1 cellular context compared by ENCODE assay signal in the genomic region with DNA sequence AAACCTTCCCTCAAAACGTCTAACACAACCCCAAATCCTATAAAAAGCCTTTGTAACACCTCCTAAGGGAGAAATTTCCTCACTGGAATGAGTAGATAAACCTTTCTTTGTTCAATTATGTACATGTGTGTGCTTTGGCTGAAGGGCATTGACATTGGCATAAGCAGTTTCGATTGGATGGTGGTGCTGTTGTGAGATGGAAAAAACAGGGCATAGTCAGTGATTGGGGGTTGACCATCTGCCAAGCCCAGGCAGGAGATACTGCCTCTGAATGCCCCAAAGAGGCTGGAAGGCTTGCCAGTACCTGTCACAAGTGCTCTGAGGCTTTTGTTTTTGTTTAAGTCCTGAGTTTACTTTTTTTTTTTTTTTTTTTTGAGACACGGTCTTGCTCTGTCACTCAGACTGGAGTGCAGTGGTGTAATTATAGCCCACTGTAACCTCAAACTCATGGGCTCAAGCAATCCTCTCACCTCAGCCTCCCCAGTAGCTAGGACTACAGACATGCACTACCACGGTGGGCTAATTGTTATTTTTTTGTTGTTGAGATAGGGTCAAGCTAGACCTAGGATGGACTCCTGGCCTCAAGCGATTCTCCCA.
TF ChIP-seq lines count a peak whose summit lies in the region.

No MANE protein-coding gene starts in this region.

TF ChIP-seq in K562, 482 proteins besides CTCF, POLR2A, EP300 and RAD21:
- TF ChIP-seq EP400 (IDR thresholded peaks at IDR 0.05) (no peak), RUNX1 (IDR thresholded peaks at IDR 0.05; ENCODE audit: low read depth) (no peak), FOSL1 (tag; conservative IDR thresholded peaks at IDR 0.05) (no peak), TCF7 (IDR thresholded peaks at IDR 0.05; ENCODE audit: borderline replicate concordance) (no peak), ZNF143 (CRISPR knock-in tag; IDR thresholded peaks at IDR 0.05) (no peak), TCF15 (CRISPR knock-in tag; IDR thresholded peaks at IDR 0.05) (no peak)
- TF ChIP-seq, protein P1, sequence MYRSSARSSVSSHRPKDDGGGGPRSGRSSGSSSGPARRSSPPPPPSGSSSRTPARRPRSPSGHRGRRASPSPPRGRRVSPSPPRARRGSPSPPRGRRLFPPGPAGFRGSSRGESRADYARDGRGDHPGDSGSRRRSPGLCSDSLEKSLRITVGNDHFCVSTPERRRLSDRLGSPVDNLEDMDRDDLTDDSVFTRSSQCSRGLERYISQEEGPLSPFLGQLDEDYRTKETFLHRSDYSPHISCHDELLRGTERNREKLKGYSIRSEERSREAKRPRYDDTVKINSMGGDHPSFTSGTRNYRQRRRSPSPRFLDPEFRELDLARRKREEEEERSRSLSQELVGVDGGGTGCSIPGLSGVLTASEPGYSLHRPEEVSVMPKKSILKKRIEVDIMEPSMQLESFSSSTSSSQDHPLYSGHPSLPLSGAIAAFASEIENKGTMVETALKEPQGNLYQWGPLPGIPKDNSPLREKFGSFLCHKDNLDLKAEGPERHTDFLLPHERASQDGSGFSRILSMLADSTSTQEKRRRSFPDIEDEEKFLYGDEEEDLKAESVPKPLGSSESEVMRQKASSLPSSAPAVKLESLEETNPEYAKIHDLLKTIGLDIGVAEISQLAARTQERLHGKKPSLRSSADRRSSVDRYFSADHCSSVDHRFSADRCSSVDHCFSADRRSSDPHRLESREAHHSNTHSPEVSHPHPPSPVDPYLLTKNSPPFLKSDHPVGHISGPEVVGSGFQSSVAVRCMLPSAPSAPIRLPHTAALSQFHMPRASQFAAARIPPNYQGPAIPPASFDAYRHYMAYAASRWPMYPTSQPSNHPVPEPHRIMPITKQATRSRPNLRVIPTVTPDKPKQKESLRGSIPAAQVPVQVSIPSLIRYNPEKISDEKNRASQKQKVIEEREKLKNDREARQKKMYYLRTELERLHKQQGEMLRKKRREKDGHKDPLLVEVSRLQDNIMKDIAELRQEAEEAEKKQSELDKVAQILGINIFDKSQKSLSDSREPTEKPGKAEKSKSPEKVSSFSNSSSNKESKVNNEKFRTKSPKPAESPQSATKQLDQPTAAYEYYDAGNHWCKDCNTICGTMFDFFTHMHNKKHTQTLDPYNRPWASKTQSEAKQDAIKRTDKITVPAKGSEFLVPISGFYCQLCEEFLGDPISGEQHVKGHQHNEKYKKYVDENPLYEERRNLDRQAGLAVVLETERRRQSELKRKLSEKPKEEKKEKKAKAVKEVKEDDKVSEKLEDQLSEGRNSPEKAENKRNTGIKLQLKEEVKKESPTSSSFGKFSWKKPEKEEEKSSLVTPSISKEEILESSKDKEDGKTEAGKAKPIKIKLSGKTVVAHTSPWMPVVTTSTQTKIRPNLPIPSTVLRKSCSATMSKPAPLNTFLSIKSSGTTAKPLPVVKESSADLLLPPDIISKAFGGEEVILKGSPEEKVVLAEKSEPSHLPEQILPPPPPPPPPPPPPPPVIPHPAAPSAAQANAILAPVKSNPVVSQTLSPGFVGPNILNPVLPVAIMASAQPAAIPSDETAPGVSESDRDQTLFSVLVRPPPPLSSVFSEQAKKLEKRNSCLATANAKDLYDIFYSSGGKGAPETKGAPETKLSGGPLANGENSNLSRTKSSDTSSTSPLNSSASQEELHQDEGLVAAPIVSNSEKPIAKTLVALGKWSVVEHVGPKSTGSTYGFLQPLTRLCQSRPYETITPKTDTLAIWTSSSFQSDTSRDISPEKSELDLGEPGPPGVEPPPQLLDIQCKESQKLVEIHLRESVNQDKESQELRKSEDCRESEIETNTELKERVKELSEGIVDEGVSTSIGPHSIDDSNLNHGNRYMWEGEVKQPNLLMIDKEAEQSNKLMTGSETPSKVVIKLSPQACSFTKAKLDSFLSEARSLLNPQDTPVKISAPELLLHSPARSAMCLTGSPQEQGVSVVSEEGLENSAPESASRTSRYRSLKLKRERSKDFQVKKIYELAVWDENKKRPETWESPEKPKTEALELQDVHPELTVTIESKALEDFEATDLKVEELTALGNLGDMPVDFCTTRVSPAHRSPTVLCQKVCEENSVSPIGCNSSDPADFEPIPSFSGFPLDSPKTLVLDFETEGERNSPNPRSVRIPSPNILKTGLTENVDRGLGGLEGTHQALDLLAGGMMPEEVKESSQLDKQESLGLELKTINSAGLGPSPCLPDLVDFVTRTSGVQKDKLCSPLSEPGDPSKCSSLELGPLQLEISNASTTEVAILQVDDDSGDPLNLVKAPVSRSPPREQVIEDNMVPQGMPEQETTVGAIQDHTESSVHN (IDR thresholded peaks at IDR 0.05; ENCODE audit: borderline replicate concordance in 1 of 2, low read depth in 1 of 2), result no peak
